10 cellular contexts compared by ENCODE assay signal in the genomic region with DNA sequence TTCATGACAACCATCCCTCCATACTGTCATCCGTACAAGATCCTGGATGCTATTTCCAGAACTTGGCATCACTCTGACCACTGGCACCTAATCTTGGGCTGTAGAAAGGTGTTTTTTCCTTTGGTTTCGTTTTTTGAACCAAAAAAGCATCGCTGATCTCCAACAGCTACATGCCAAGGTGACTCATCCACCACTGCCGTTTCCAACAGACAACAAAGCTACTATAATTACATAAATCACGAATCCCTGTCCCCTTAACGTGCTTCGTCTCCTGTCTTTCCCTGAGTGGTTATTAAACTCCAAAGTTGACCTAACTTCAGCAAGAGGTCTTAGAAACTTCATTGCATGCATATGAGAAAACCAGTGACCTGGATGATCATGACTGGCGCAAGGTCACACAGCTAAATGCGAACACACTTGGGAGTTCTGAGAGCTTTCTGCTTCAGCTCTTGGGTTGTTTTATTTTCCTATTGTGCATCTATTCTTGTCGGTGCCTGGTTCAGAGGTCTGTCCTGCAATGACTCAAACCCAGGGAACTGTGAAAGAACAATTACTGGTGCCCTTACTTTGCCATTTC.
A peak's percentile ranks its signal among the peaks of the same experiment; 100 is the strongest.
DNase-seq lines count a peak whose midpoint lies in the region; ATAC-seq and FAIRE-seq lines count a peak whose summit lies in the region.
"Had no signal": no experiment of that assay in that cellular context is flagged by ENCODE, and none has a peak within 500 bp of the region (broad histone marks: within the 10 kb centered on the region; RNA-seq: fewer than 3 reads in every experiment).

No MANE protein-coding gene starts in this region.

- peak; percentile 65 for ATAC-seq in GM21717 (IDR thresholded peaks at IDR 0.05; ENCODE audit: unreplicated experiment)
- no peak for ATAC-seq in HG03095 (IDR thresholded peaks at IDR 0.05; ENCODE audit: unreplicated experiment)
- ATAC-seq: upper lobe of right lung had no signal

- peak; percentile 77 for FAIRE-seq in RCC 7860 (lab: Jason Lieb, UNC)

- DNase-seq in A172 (ENCODE audit: low spot score) (peak; percentile 73), RCC 7860 (ENCODE audit: low spot score) (peak; percentile 68), fibroblast of peridontal ligament (ENCODE audit: extremely low read depth) (peak; percentile 63), hepatic stellate cell (ENCODE audit: low spot score) (no peak)
- DNase-seq in activated CD8-positive, alpha-beta memory T cell treated with anti-CD3 and anti-CD28 coated beads, Interleukin-2, amount 50 U/mL, for 4 hours: no peak
- no peak for DNase-seq in activated CD4-positive, alpha-beta T cell treated with anti-CD3 and anti-CD28 coated beads, Interleukin-2, amount 50 U/mL, for 4 hours
- DNase-seq: spleen, upper lobe of right lung had no signal

Comparison
In these comparisons a context has a peak if more than half of its experiments do, and no peak if none do; other contexts are left out.
1. DNase-seq: peak in A172 (single experiment), RCC 7860 (single experiment) and fibroblast of peridontal ligament (single experiment); none in hepatic stellate cell (single experiment), activated CD8-positive, alpha-beta memory T cell treated with anti-CD3 and anti-CD28 coated beads, Interleukin-2, amount 50 U/mL, for 4 hours (single experiment) and activated CD4-positive, alpha-beta T cell treated with anti-CD3 and anti-CD28 coated beads, Interleukin-2, amount 50 U/mL, for 4 hours (0 of 2).